18 cellular contexts compared by ENCODE assay signal in the genomic region with DNA sequence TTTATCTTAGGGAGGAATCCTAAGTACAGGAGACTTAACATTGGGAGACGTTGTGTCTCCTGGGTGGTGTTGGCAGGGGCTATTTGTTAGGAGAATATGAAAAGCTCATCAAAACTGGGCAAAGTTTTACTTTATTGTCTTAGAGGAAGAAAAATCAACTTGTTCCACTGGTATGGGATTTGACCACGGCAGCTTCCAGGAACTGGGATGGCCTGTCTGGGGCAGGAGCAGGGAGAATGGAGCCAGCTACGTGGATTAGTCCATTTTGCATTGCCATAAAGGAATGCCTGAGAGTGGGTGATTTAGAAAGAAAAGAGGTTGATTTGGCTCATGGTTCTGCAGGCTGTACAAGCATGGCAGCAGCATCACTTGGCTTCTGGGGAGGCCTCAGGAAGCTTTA.
A peak's percentile ranks its signal among the peaks of the same experiment; 100 is the strongest.
DNase-seq lines count a peak whose midpoint lies in the region; ATAC-seq and TF ChIP-seq lines count a peak whose summit lies in the region.
"Had no signal": no experiment of that assay in that cellular context is flagged by ENCODE, and none has a peak within 500 bp of the region (broad histone marks: within the 10 kb centered on the region; RNA-seq: fewer than 3 reads in every experiment).

No MANE protein-coding gene starts in this region.

- H3K27ac Mint-ChIP-seq in activated naive CD4-positive, alpha-beta T cell treated with anti-CD3 and anti-CD28 coated beads, Interleukin-2, amount 50 U/mL, for 72 hours: no peak overlapping the region
- H3K27ac Mint-ChIP-seq: B cell; CD8-positive, alpha-beta T cell; GM23338 had no signal

- in situ Hi-C loops in GM23248 (cut with MboI): no loop called here

- no peak overlapping the region for H2AFZ ChIP-seq in GM23248
- H2AFZ ChIP-seq in smooth muscle cell (ENCODE audit: low read depth): no peak overlapping the region
- H2AFZ ChIP-seq: GM23338 had no signal

- no peaks in the 10 kb centered on the region for H3K36me3 ChIP-seq in GM23248 (ENCODE audit: low read depth)
- no peaks in the 10 kb centered on the region for H3K36me3 ChIP-seq in left lung
- H3K36me3 ChIP-seq in smooth muscle cell (ENCODE audit: low read depth): no peaks in the 10 kb centered on the region

- peaks cover 34% of the 10 kb centered on the region for H3F3A ChIP-seq in GM23248 (ENCODE audit: insufficient read depth)
- H3F3A ChIP-seq in smooth muscle cell (ENCODE audit: low read depth): no peaks in the 10 kb centered on the region

- no peak overlapping the region for H3K9ac ChIP-seq in GM23248
- H3K9ac ChIP-seq in smooth muscle cell (ENCODE audit: low read depth): no peak overlapping the region

- H3K79me2 ChIP-seq in GM23248 (ENCODE audit: insufficient read depth) (no peaks in the 10 kb centered on the region), smooth muscle cell (ENCODE audit: low read depth) (no peaks in the 10 kb centered on the region)

- no peak overlapping the region for H3K4me3 ChIP-seq in GM23248
- no peak overlapping the region for H3K4me3 ChIP-seq in left lung
- no peak overlapping the region for H3K4me3 ChIP-seq in smooth muscle cell
- H3K4me3 ChIP-seq: GM23338 had no signal

- no peaks in the 10 kb centered on the region for H3K9me3 ChIP-seq in GM23248 (ENCODE audit: low read depth)
- H3K9me3 ChIP-seq in left lung: no peaks in the 10 kb centered on the region
- no peaks in the 10 kb centered on the region for H3K9me3 ChIP-seq in smooth muscle cell (replicated peaks; ENCODE audit: low read depth)

- no peaks in the 10 kb centered on the region for H3K9me2 ChIP-seq in GM23248 (ENCODE audit: insufficient read depth)

- no peaks in the 10 kb centered on the region for H4K20me1 ChIP-seq in GM23248 (ENCODE audit: insufficient read depth)
- H4K20me1 ChIP-seq in smooth muscle cell (ENCODE audit: low read depth): no peaks in the 10 kb centered on the region

- H3K27me3 ChIP-seq in GM23248 (replicated peaks; ENCODE audit: insufficient read depth): no peaks in the 10 kb centered on the region
- no peaks in the 10 kb centered on the region for H3K27me3 ChIP-seq in left lung
- no peaks in the 10 kb centered on the region for H3K27me3 ChIP-seq in smooth muscle cell (ENCODE audit: low read depth)

- peak; percentile 7 for ATAC-seq in left lung
- ATAC-seq in activated naive CD4-positive, alpha-beta T cell treated with anti-CD3 and anti-CD28 coated beads, Interleukin-2, amount 50 U/mL, for 72 hours: no peak
- ATAC-seq: CD8-positive, alpha-beta T cell; GM23338 had no signal

- H3K4me1 ChIP-seq in GM23248 (ENCODE audit: insufficient read depth) (peaks cover 31% of the 10 kb centered on the region), left lung (peaks cover 0 to 4% of the 10 kb centered on the region in 2 donors), smooth muscle cell (ENCODE audit: low read depth) (peaks cover 3% of the 10 kb centered on the region)

- peak overlapping the region; percentile 49 for H3K27ac ChIP-seq in GM23248
- peak overlapping the region; percentile 24 for H3K27ac ChIP-seq in adipose tissue (ENCODE audit: low read depth, low read length)
- H3K27ac ChIP-seq in left lung: peak overlapping the region in 1 of 2 donors; percentile 72
- peak overlapping the region; percentile 71 for H3K27ac ChIP-seq in smooth muscle cell (ENCODE audit: low read depth)

- WGBS in GM23248 (ENCODE audit: low coverage in 1 of 2, low lambda C conversion rate in 2 of 2, missing lambda C conversion rate in 2 of 2), 2 experiments: 28 to 30% methylated on average over 3 of the region's 3 CpGs
- WGBS in adipose tissue, 3 donors: 55 to 81% (median 59%) methylated on average over 3 of the region's 3 CpGs
- 20% methylated on average over 3 of the region's 3 CpGs for WGBS in smooth muscle cell (ENCODE audit: low lambda C conversion rate)

- no peaks in the 10 kb centered on the region for H3K36me3 Mint-ChIP-seq in activated naive CD4-positive, alpha-beta T cell treated with anti-CD3 and anti-CD28 coated beads, Interleukin-2, amount 50 U/mL, for 72 hours
- H3K36me3 Mint-ChIP-seq: CD8-positive, alpha-beta T cell had no signal

- TF ChIP-seq CTCF in left lung (IDR thresholded peaks at IDR 0.05) (no peak), smooth muscle cell (IDR thresholded peaks at IDR 0.05; ENCODE audit: borderline replicate concordance, insufficient read depth, poor library complexity, severe bottlenecking) (no peak)

- intact Hi-C loops in left lung (cut with DNase I): no loop called here

- H3K4me2 ChIP-seq in GM23248 (ENCODE audit: unreplicated experiment) (no peak overlapping the region), smooth muscle cell (peak overlapping the region; percentile 74)
- H3K4me2 ChIP-seq: GM23338 had no signal

- peaks cover 0 to 4% of the 10 kb centered on the region in 2 donors for H3K9me3 Mint-ChIP-seq in activated naive CD4-positive, alpha-beta T cell treated with anti-CD3 and anti-CD28 coated beads, Interleukin-2, amount 50 U/mL, for 72 hours
- H3K9me3 Mint-ChIP-seq: CD8-positive, alpha-beta T cell; GM23338 had no signal

- no peak for DNase-seq in GM23248
- DNase-seq in left lung: no peak
- no peak for DNase-seq in smooth muscle cell (lab: John Stamatoyannopoulos, UW; ENCODE audit: unreplicated experiment)
- DNase-seq in stimulated activated CD4-positive, alpha-beta T cell treated with anti-CD3 and anti-CD28 coated beads, Interleukin-1b, Interleukin-23, amount 100 ng/mL, for 48 hours: no peak
- DNase-seq in activated naive CD4-positive, alpha-beta T cell treated with anti-CD3 and anti-CD28 coated beads, Interleukin-2, amount 50 U/mL, for 72 hours (ENCODE audit: low spot score in 2 of 2): no peak
- DNase-seq in activated CD4-positive, alpha-beta T cell treated with anti-CD3 and anti-CD28 coated beads for 4 hours: no peak
- DNase-seq: CD8-positive, alpha-beta T cell; DND-41; GDM1; KBM-7; NCI-H1092; NCI-H2227 treated with DMSO at 0.1 percent for 48 hours; NCI-H526 treated with DMSO at 0.1 percent for 48 hours; NK-92 treated with Interleukin-12 subunit alpha and Interleukin-12 subunit beta, amount 100 ng/mL, for 24 hours; OCI-M1 had no signal
